In genomic region chr19:17347361-17347760, GRCh38 we compare ENCODE assay signal across 1 cellular context.
TF ChIP-seq lines count a peak whose summit lies in the region.

No MANE protein-coding gene starts in this region.

TF ChIP-seq in endothelial cell of umbilical vein, 7 proteins besides CTCF, POLR2A, EP300 and RAD21:
- TF ChIP-seq POLR2AphosphoS5 (IDR thresholded peaks at IDR 0.05; ENCODE audit: insufficient read depth, low read depth, low read length): no peak
- no peak for TF ChIP-seq GATA2 (IDR thresholded peaks at IDR 0.05; ENCODE audit: insufficient read depth, insufficient read length, low read depth, low read length)
- TF ChIP-seq FOS (IDR thresholded peaks at IDR 0.05; ENCODE audit: borderline replicate concordance, insufficient read depth, low read length): no peak
- TF ChIP-seq JUN (IDR thresholded peaks at IDR 0.05; ENCODE audit: borderline replicate concordance, insufficient read depth, insufficient read length, low read depth): no peak
- TF ChIP-seq MAX (IDR thresholded peaks at IDR 0.05; ENCODE audit: insufficient read depth, insufficient read length): no peak
- no peak for TF ChIP-seq EZH2 (IDR thresholded peaks at IDR 0.05; ENCODE audit: borderline replicate concordance, low read depth, low read length, severe bottlenecking)
- TF ChIP-seq MYC (IDR thresholded peaks at IDR 0.05; ENCODE audit: low read depth, low read length): no peak
